In genomic region chr22:20949698-20950183, GRCh38 we compare ENCODE assay signal across 1 cellular context.
A peak's percentile ranks its signal among the peaks of the same experiment; 100 is the strongest.
TF ChIP-seq lines count a peak whose summit lies in the region.

No MANE protein-coding gene starts in this region.

TF ChIP-seq in HepG2, 621 proteins besides CTCF, POLR2A, EP300 and RAD21 (continued from another document and continues in another):
- TF ChIP-seq ZNF264 (CRISPR knock-in tag; IDR thresholded peaks at IDR 0.05) (no peak), ZNF770 (CRISPR knock-in tag; IDR thresholded peaks at IDR 0.05) (no peak), ZBTB38 (CRISPR knock-in tag; IDR thresholded peaks at IDR 0.05) (0 out of 2 replicates have a peak, but pooled peaks have one; percentile 17), ZBTB34 (CRISPR knock-in tag; IDR thresholded peaks at IDR 0.05) (no peak), ZNF562 (CRISPR knock-in tag; IDR thresholded peaks at IDR 0.05; ENCODE audit: borderline replicate concordance) (no peak), IRF9 (CRISPR knock-in tag; IDR thresholded peaks at IDR 0.05; ENCODE audit: borderline replicate concordance) (no peak), CBX5 (CRISPR knock-in tag; IDR thresholded peaks at IDR 0.05; ENCODE audit: borderline replicate concordance) (no peak), AHDC1 (CRISPR knock-in tag; IDR thresholded peaks at IDR 0.05; ENCODE audit: borderline replicate concordance) (peak; percentile 52; the same call in 1 of the 2 replicates), ZNF547 (CRISPR knock-in tag; IDR thresholded peaks at IDR 0.05) (no peak; the same call in 1 of the 2 replicates), FUBP1 (CRISPR knock-in tag; IDR thresholded peaks at IDR 0.05; ENCODE audit: borderline replicate concordance) (no peak), SMARCC2 (IDR thresholded peaks at IDR 0.05) (no peak), HHEX (CRISPR knock-in tag; IDR thresholded peaks at IDR 0.05) (no peak), PITX1 (CRISPR knock-in tag; IDR thresholded peaks at IDR 0.05) (peak; percentile 59; the same call in 1 of the 2 replicates), ERF (CRISPR knock-in tag; IDR thresholded peaks at IDR 0.05) (peak; percentile 64), TCF7L2 (IDR thresholded peaks at IDR 0.05; ENCODE audit: low read depth, low read length) (no peak), EEA1 (CRISPR knock-in tag; IDR thresholded peaks at IDR 0.05; ENCODE audit: borderline replicate concordance) (no peak), CBFB (CRISPR knock-in tag; IDR thresholded peaks at IDR 0.05) (peak; percentile 53; the same call in 1 of the 2 replicates), BATF2 (CRISPR knock-in tag; IDR thresholded peaks at IDR 0.05) (no peak), HDAC1 (CRISPR knock-in tag; IDR thresholded peaks at IDR 0.05) (peak; percentile 74), NR3C1 (CRISPR knock-in tag; IDR thresholded peaks at IDR 0.05) (no peak), ZNF431 (CRISPR knock-in tag; IDR thresholded peaks at IDR 0.05; ENCODE audit: borderline replicate concordance, low read depth) (no peak), ZNF674 (CRISPR knock-in tag; IDR thresholded peaks at IDR 0.05; ENCODE audit: low read depth) (no peak), MLX (CRISPR knock-in tag; IDR thresholded peaks at IDR 0.05) (peak; percentile 78), RFXAP (CRISPR knock-in tag; IDR thresholded peaks at IDR 0.05; ENCODE audit: borderline replicate concordance) (no peak), CCAR2 (optimal IDR thresholded peaks at IDR 0.05; ENCODE audit: low read depth, low read length) (no peak), ZNF367 (CRISPR knock-in tag; IDR thresholded peaks at IDR 0.05; ENCODE audit: borderline replicate concordance) (no peak), ZNF333 (CRISPR knock-in tag; IDR thresholded peaks at IDR 0.05; ENCODE audit: borderline replicate concordance) (no peak), ISX (CRISPR knock-in tag; conservative IDR thresholded peaks at IDR 0.05) (no peak), KDM3A (CRISPR knock-in tag; IDR thresholded peaks at IDR 0.05; ENCODE audit: low read depth) (0 out of 2 replicates have a peak, but pooled peaks have one; percentile 51), REST (IDR thresholded peaks at IDR 0.05; ENCODE audit: borderline replicate concordance in 1 of 2, low read depth in 1 of 2, low read length in 2 of 2) (no peak), ZNF350 (CRISPR knock-in tag; IDR thresholded peaks at IDR 0.05; ENCODE audit: borderline replicate concordance, low read depth) (no peak), STAG1 (CRISPR knock-in tag; IDR thresholded peaks at IDR 0.05) (no peak), ZNF687 (CRISPR knock-in tag; IDR thresholded peaks at IDR 0.05) (no peak)
